1 cellular context compared by ENCODE assay signal in the genomic region with DNA sequence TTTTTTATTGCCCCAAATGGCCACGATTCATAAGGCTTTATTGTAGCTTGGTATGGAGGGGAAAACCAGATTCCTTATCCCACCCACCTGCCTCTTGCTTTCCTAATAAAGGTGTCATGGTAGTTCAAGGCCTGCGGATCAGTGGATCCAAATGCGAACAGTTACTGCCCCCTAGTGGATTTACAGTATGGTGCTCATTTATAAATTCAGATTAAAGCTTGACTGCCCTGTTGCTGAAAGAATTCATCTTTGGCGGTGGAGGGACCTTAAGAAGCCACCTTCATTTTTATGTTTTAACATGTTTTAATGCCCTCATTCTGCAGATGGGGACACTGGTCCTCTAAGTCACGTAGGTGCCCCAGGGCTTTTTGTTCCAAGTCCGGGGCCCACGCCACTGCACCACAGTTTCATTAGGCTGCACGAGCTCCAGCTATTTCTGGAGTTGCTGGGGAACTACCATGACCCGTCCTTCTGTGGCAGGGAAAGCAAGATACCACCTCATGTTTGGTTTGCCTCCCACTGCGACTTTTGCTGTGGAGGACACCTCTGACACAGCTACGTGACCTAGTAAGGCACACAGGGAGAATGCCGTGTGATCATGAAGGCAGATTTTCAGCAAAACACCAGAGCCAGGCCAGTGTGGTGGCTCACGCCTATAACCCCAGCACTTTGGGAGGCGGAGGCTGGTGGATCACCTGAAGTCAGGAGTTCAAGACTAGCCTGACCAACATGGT.
A peak's percentile ranks its signal among the peaks of the same experiment; 100 is the strongest.
TF ChIP-seq lines count a peak whose summit lies in the region.

No MANE protein-coding gene starts in this region.

TF ChIP-seq in GM12878, 131 proteins besides CTCF, POLR2A, EP300 and RAD21 (continued from another document):
- TF ChIP-seq, protein P1, sequence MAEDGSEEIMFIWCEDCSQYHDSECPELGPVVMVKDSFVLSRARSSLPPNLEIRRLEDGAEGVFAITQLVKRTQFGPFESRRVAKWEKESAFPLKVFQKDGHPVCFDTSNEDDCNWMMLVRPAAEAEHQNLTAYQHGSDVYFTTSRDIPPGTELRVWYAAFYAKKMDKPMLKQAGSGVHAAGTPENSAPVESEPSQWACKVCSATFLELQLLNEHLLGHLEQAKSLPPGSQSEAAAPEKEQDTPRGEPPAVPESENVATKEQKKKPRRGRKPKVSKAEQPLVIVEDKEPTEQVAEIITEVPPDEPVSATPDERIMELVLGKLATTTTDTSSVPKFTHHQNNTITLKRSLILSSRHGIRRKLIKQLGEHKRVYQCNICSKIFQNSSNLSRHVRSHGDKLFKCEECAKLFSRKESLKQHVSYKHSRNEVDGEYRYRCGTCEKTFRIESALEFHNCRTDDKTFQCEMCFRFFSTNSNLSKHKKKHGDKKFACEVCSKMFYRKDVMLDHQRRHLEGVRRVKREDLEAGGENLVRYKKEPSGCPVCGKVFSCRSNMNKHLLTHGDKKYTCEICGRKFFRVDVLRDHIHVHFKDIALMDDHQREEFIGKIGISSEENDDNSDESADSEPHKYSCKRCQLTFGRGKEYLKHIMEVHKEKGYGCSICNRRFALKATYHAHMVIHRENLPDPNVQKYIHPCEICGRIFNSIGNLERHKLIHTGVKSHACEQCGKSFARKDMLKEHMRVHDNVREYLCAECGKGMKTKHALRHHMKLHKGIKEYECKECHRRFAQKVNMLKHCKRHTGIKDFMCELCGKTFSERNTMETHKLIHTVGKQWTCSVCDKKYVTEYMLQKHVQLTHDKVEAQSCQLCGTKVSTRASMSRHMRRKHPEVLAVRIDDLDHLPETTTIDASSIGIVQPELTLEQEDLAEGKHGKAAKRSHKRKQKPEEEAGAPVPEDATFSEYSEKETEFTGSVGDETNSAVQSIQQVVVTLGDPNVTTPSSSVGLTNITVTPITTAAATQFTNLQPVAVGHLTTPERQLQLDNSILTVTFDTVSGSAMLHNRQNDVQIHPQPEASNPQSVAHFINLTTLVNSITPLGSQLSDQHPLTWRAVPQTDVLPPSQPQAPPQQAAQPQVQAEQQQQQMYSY (CRISPR knock-in tag; IDR thresholded peaks at IDR 0.05): no peak
- TF ChIP-seq HDAC6 (IDR thresholded peaks at IDR 0.05; ENCODE audit: unreplicated experiment) (no peak), SMC3 (IDR thresholded peaks at IDR 0.05; ENCODE audit: borderline replicate concordance, low read length) (peak; percentile 69)
- TF ChIP-seq, protein P2, sequence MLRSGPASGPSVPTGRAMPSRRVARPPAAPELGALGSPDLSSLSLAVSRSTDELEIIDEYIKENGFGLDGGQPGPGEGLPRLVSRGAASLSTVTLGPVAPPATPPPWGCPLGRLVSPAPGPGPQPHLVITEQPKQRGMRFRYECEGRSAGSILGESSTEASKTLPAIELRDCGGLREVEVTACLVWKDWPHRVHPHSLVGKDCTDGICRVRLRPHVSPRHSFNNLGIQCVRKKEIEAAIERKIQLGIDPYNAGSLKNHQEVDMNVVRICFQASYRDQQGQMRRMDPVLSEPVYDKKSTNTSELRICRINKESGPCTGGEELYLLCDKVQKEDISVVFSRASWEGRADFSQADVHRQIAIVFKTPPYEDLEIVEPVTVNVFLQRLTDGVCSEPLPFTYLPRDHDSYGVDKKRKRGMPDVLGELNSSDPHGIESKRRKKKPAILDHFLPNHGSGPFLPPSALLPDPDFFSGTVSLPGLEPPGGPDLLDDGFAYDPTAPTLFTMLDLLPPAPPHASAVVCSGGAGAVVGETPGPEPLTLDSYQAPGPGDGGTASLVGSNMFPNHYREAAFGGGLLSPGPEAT (IDR thresholded peaks at IDR 0.05; ENCODE audit: low read depth): 0 out of 2 replicates have a peak, but pooled peaks have one; percentile 20
